ENCODE assay signal across 13 cellular contexts in the genomic region with DNA sequence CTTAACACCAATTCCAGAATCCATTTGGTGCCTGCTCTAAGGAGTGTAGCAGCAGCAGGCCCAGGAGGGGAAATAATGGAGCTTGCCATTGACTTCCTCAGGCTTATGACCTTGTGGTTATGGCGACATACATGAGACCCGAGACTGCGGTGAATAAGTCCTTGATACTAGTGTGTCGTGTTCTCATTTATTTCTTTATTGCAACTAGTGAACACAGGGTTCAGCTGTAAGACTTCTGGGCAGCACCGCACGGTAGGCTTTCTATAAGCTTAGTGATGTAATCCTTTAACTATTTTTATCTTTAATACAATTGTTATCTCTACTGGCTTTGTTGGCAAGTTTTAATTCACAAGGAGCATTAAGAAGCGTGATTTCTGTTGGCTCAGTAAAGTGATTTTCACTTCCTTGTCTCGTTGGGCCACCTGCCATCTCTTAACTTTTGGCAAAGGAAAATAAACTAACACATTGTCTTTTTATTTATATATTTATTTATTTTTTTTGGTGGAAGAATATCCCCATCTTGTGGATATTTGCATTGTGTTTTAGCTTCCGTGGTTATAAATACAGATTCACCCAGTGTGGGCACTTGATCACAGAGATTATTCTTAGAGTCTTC.
DNase-seq lines count a peak whose midpoint lies in the region; ATAC-seq and TF ChIP-seq lines count a peak whose summit lies in the region.
"Had no signal": no experiment of that assay in that cellular context is flagged by ENCODE, and none has a peak within 500 bp of the region (broad histone marks: within the 10 kb centered on the region; RNA-seq: fewer than 3 reads in every experiment).

No MANE protein-coding gene starts in this region.

- H3K4me3 ChIP-seq in right atrium auricular region (no peak overlapping the region), transverse colon (no peak overlapping the region), WERI-Rb-1 (ENCODE audit: low read depth, low read length) (no peak overlapping the region)
- H3K4me3 ChIP-seq: neural progenitor cell, tibial nerve had no signal

- intact Hi-C loops in transverse colon (cut with DNase I; ENCODE audit: low total_unique reads), result no loop called here

- H3K27ac ChIP-seq in right atrium auricular region (peak overlapping the region; percentile 40 to 44), transverse colon (no peak overlapping the region), WERI-Rb-1 (no peak overlapping the region)
- H3K27ac ChIP-seq: neural progenitor cell, tibial nerve had no signal

- TF ChIP-seq POLR2A in transverse colon (IDR thresholded peaks at IDR 0.05), result no peak

- H3K9me3 ChIP-seq in right atrium auricular region, result no peaks in the 10 kb centered on the region
- H3K9me3 ChIP-seq in transverse colon, result no peaks in the 10 kb centered on the region
- H3K9me3 ChIP-seq in WERI-Rb-1 (ENCODE audit: severe bottlenecking), result no peaks in the 10 kb centered on the region
- H3K9me3 ChIP-seq: tibial nerve had no signal

- H3K27me3 ChIP-seq in right atrium auricular region, result no peaks in the 10 kb centered on the region
- H3K27me3 ChIP-seq in transverse colon, result no peaks in the 10 kb centered on the region
- H3K27me3 ChIP-seq in WERI-Rb-1 (ENCODE audit: insufficient read depth, low read depth, severe bottlenecking), result no peaks in the 10 kb centered on the region
- H3K27me3 ChIP-seq: neural progenitor cell, tibial nerve had no signal

- WGBS in transverse colon (ENCODE audit: low coverage in 1 of 2), 2 donors, result 20 to 26% methylated on average over 9 of the region's 9 CpGs

- peak; percentile 24 for DNase-seq in SKM-1 treated with dmso at 0.1 percent for 144 hours (lab: John Stamatoyannopoulos, UW; ENCODE audit: unreplicated experiment)
- DNase-seq in SKM-1 (lab: John Stamatoyannopoulos, UW; ENCODE audit: unreplicated experiment), result no peak
- peak; percentile 40 for DNase-seq in amniotic epithelial cell (ENCODE audit: low read depth)
- DNase-seq in right atrium auricular region (ENCODE audit: low spot score), result no peak
- DNase-seq in transverse colon, result peak; percentile 14
- DNase-seq in WERI-Rb-1, result no peak
- no peak for DNase-seq in mesenteric fat pad (ENCODE audit: low spot score)
- DNase-seq: activated CD8-positive, alpha-beta memory T cell treated with anti-CD3 and anti-CD28 coated beads, Interleukin-2, amount 50 U/mL, for 48 hours; GDM1; T-helper 1 cell had no signal

- no peaks in the 10 kb centered on the region for H3K36me3 ChIP-seq in right atrium auricular region
- no peaks in the 10 kb centered on the region for H3K36me3 ChIP-seq in transverse colon
- H3K36me3 ChIP-seq in WERI-Rb-1, result no peaks in the 10 kb centered on the region
- H3K36me3 ChIP-seq: neural progenitor cell, tibial nerve had no signal

- in situ Hi-C loops in transverse colon (cut with MboI; ENCODE audit: low pct_ligation_motif_present in 1 of 4, low pct_unique_long_range_greater_than_20kb in 1 of 4, low sequenced_read_pairs in 3 of 4), result no loop called here

- H3K4me1 ChIP-seq in right atrium auricular region, result peaks cover 0 to 35% of the 10 kb centered on the region in 2 donors
- peaks cover 7 to 9% (median 8%) of the 10 kb centered on the region in 4 donors for H3K4me1 ChIP-seq in transverse colon

- ATAC-seq in HG02840 (IDR thresholded peaks at IDR 0.05; ENCODE audit: low FRiP score, unreplicated experiment), result no peak

- no peak for TF ChIP-seq EP300 in transverse colon (IDR thresholded peaks at IDR 0.05; ENCODE audit: low read depth)

- TF ChIP-seq CTCF in right atrium auricular region (IDR thresholded peaks at IDR 0.05) (no peak), transverse colon (IDR thresholded peaks at IDR 0.05) (no peak), WERI-Rb-1 (IDR thresholded peaks at IDR 0.05; ENCODE audit: low read depth, low read length) (no peak)

Comparison
In these comparisons a context has a peak if more than half of its experiments do, and no peak if none do; other contexts are left out.
1. DNase-seq: peak in SKM-1 treated with dmso at 0.1 percent for 144 hours (single experiment), amniotic epithelial cell (single experiment) and transverse colon (single experiment); none in SKM-1 (single experiment), right atrium auricular region (single experiment), WERI-Rb-1 (single experiment) and mesenteric fat pad (single experiment).
2. H3K27ac ChIP-seq: peak in right atrium auricular region (2 of 2); none in transverse colon (0 of 4) and WERI-Rb-1 (single experiment).